ENCODE assay signal across 29 cellular contexts in genomic region chr9:87392091-87392490, GRCh38.
"Had no signal": no experiment of that assay in that cellular context is flagged by ENCODE, and none has a peak within 500 bp of the region (broad histone marks: within the 10 kb centered on the region; RNA-seq: fewer than 3 reads in every experiment).

No MANE protein-coding gene starts in this region.

- DNase-seq: activated CD4-positive, alpha-beta T cell treated with anti-CD3 and anti-CD28 coated beads, Interleukin-2, amount 10 ng/mL, durations not matched to agents 24 days and 14 days; activated CD4-positive, alpha-beta T cell treated with anti-CD3 and anti-CD28 coated beads, Interleukin-2, amount 50 U/mL, for 48 hours; activated CD8-positive, alpha-beta T cell treated with anti-CD3 and anti-CD28 coated beads, Interleukin-2, amount 10 ng/mL, durations not matched to agents 7 days and 5 days; activated gamma-delta T cell; activated naive CD4-positive, alpha-beta T cell treated with Interleukin-2 at 50 U/mL for 16 hours; activated naive CD8-positive, alpha-beta T cell treated with anti-CD3 and anti-CD28 coated beads, Interleukin-2, amount 10 ng/mL, durations not matched to agents 7 days and 5 days; activated T-cell treated with anti-CD3 and anti-CD28 coated beads, Interleukin-2, amount 50 U/mL, for 24 hours; body of pancreas; IMR-90; NCI-H1048; NCI-H1105 treated with DMSO at 0.1 percent for 48 hours; NCI-H1436; NCI-H1694; NCI-H1930; NCI-H2081 treated with DMSO at 0.1 percent for 48 hours; NCI-H510A; NCI-H526; NCI-H748 treated with DMSO at 0.1 percent for 48 hours; NK-92 treated with Interleukin-12 subunit alpha and Interleukin-12 subunit beta, amount 100 ng/mL, for 24 hours; PC-9; Right ventricle myocardium superior; T1000; WERI-Rb-1 had no signal

- H3K4me1 Mint-ChIP-seq: activated CD4-positive, alpha-beta T cell treated with anti-CD3 and anti-CD28 coated beads, Interleukin-2, amount 10 ng/mL, durations not matched to agents 24 days and 14 days; activated naive CD4-positive, alpha-beta T cell treated with anti-CD3 and anti-CD28 coated beads, Interleukin-2, amount 50 U/mL, for 24 hours; activated naive CD8-positive, alpha-beta T cell treated with anti-CD3 and anti-CD28 coated beads, Interleukin-2, amount 10 ng/mL, durations not matched to agents 7 days and 5 days had no signal

- FAIRE-seq: astrocyte, K562 had no signal

- H3K27ac Mint-ChIP-seq: activated CD4-positive, alpha-beta T cell treated with anti-CD3 and anti-CD28 coated beads, Interleukin-2, amount 10 ng/mL, durations not matched to agents 24 days and 14 days; activated CD8-positive, alpha-beta T cell treated with anti-CD3 and anti-CD28 coated beads, Interleukin-2, amount 10 ng/mL, durations not matched to agents 7 days and 5 days; activated naive CD4-positive, alpha-beta T cell treated with anti-CD3 and anti-CD28 coated beads, Interleukin-2, amount 50 U/mL, for 24 hours; activated naive CD8-positive, alpha-beta T cell treated with anti-CD3 and anti-CD28 coated beads, Interleukin-2, amount 10 ng/mL, durations not matched to agents 7 days and 5 days; activated T-cell treated with anti-CD3 and anti-CD28 coated beads, Interleukin-2, amount 50 U/mL, for 24 hours; activated T-helper 2 cell treated with anti-CD3 and anti-CD28 coated beads, Interferon-gamma antibody, Interleukin-2, Interleukin-4, amounts not matched to agents 10 μg/mL and 5 μg/mL and 100 μg/mL, durations not matched to agents 14 hours and 24 hours and 36 hours had no signal

- H3K4me3 ChIP-seq: body of pancreas, breast epithelium, K562, PC-9, SK-N-MC had no signal

- H3K36me3 ChIP-seq: breast epithelium, WERI-Rb-1 had no signal

- H3K9me3 ChIP-seq: body of pancreas had no signal

- H3K9me3 Mint-ChIP-seq: activated naive CD4-positive, alpha-beta T cell treated with anti-CD3 and anti-CD28 coated beads, Interleukin-2, amount 50 U/mL, for 24 hours; activated T-cell treated with anti-CD3 and anti-CD28 coated beads, Interleukin-2, amount 50 U/mL, for 24 hours; activated T-helper 2 cell treated with anti-CD3 and anti-CD28 coated beads, Interferon-gamma antibody, Interleukin-2, Interleukin-4, amounts not matched to agents 10 μg/mL and 5 μg/mL and 100 μg/mL, durations not matched to agents 14 hours and 24 hours and 36 hours had no signal

- H3K27me3 ChIP-seq: body of pancreas, breast epithelium had no signal

- ATAC-seq: activated CD8-positive, alpha-beta T cell treated with anti-CD3 and anti-CD28 coated beads, Interleukin-2, amount 10 ng/mL, durations not matched to agents 7 days and 5 days; body of pancreas; K562 had no signal

- H3K4me1 ChIP-seq: breast epithelium had no signal

- H3K4me3 Mint-ChIP-seq: activated CD4-positive, alpha-beta T cell treated with anti-CD3 and anti-CD28 coated beads, Interleukin-2, amount 10 ng/mL, durations not matched to agents 24 days and 14 days; activated CD8-positive, alpha-beta T cell treated with anti-CD3 and anti-CD28 coated beads, Interleukin-2, amount 10 ng/mL, durations not matched to agents 7 days and 5 days; activated naive CD4-positive, alpha-beta T cell treated with anti-CD3 and anti-CD28 coated beads, Interleukin-2, amount 50 U/mL, for 24 hours; activated naive CD8-positive, alpha-beta T cell treated with anti-CD3 and anti-CD28 coated beads, Interleukin-2, amount 10 ng/mL, durations not matched to agents 7 days and 5 days; activated T-cell treated with anti-CD3 and anti-CD28 coated beads, Interleukin-2, amount 50 U/mL, for 24 hours had no signal

- H3K36me3 Mint-ChIP-seq: activated naive CD4-positive, alpha-beta T cell treated with anti-CD3 and anti-CD28 coated beads, Interleukin-2, amount 50 U/mL, for 24 hours; activated naive CD8-positive, alpha-beta T cell treated with anti-CD3 and anti-CD28 coated beads, Interleukin-2, amount 10 ng/mL, durations not matched to agents 7 days and 5 days had no signal

- H3K27ac ChIP-seq: body of pancreas, breast epithelium, PC-9, SK-N-MC, WERI-Rb-1 had no signal
